In genomic region chr6:85079761-85080160, GRCh38 we compare ENCODE assay signal across 27 cellular contexts.
"Had no signal": no experiment of that assay in that cellular context is flagged by ENCODE, and none has a peak within 500 bp of the region (broad histone marks: within the 10 kb centered on the region; RNA-seq: fewer than 3 reads in every experiment).

No MANE protein-coding gene starts in this region.

- H3K36me3 ChIP-seq: neural progenitor cell, ovary, right lobe of liver, sigmoid colon, suprapubic skin, tibial artery, transverse colon, upper lobe of left lung, vagina had no signal

- H3K79me2 ChIP-seq: parathyroid adenoma had no signal

- H3K27ac ChIP-seq: neural progenitor cell, ovary, parathyroid adenoma, psoas muscle, right lobe of liver, sigmoid colon, skin epidermis, suprapubic skin, testis, tibial artery, transverse colon, upper lobe of left lung, vagina had no signal

- H3K27me3 ChIP-seq: neural progenitor cell, ovary, right lobe of liver, sigmoid colon, suprapubic skin, testis, tibial artery, transverse colon, upper lobe of left lung, vagina had no signal

- DNase-seq: naive thymus-derived CD4-positive, alpha-beta T cell; natural killer cell; occipital lobe; ovary; posterior cingulate gyrus; psoas muscle; right cardiac atrium; right lobe of liver; sigmoid colon; stimulated activated CD4-positive, alpha-beta T cell treated with anti-CD3 and anti-CD28 coated beads, Interleukin-15, amount 100 ng/mL, for 24 hours; stimulated activated CD4-positive, alpha-beta T cell treated with anti-CD3 and anti-CD28 coated beads, Interleukin-2, amount 100 ng/mL, for 24 hours; stimulated activated CD4-positive, alpha-beta T cell treated with anti-CD3 and anti-CD28 coated beads, Interleukin-2, amount 100 ng/mL, for 48 hours; stimulated activated CD4-positive, alpha-beta T cell treated with anti-CD3 and anti-CD28 coated beads, Interleukin-4, amount 100 ng/mL, for 24 hours; stimulated activated CD8-positive, alpha-beta memory T cell treated with anti-CD3 and anti-CD28 coated beads, Interleukin-4, amount 100 ng/mL, for 48 hours; stimulated activated naive CD4-positive, alpha-beta T cell; stimulated activated naive CD8-positive, alpha-beta T cell treated with anti-CD3 and anti-CD28 coated beads, Interleukin-15, amount 100 ng/mL, for 72 hours; stimulated activated naive CD8-positive, alpha-beta T cell treated with anti-CD3 and anti-CD28 coated beads, Interleukin-15, Interleukin-2, amounts not matched to agents 100 U/mL and 50 U/mL, for 24 hours; substantia nigra; testis; tibial artery; transverse colon; upper lobe of left lung had no signal

- H3K9ac ChIP-seq: neural progenitor cell, parathyroid adenoma had no signal

- H3K4me2 ChIP-seq: neural progenitor cell had no signal

- H3K9me3 ChIP-seq: ovary, psoas muscle, right lobe of liver, sigmoid colon, suprapubic skin, testis, tibial artery, transverse colon, upper lobe of left lung, vagina had no signal

- H3K4me1 ChIP-seq: parathyroid adenoma, psoas muscle, right lobe of liver, sigmoid colon, suprapubic skin, testis, tibial artery, transverse colon, upper lobe of left lung, vagina had no signal

- H2AFZ ChIP-seq: neural progenitor cell, parathyroid adenoma had no signal

- H3K4me3 ChIP-seq: neural progenitor cell, ovary, psoas muscle, right lobe of liver, sigmoid colon, skin epidermis, suprapubic skin, testis, tibial artery, transverse colon, upper lobe of left lung, vagina had no signal
